In the genomic region with DNA sequence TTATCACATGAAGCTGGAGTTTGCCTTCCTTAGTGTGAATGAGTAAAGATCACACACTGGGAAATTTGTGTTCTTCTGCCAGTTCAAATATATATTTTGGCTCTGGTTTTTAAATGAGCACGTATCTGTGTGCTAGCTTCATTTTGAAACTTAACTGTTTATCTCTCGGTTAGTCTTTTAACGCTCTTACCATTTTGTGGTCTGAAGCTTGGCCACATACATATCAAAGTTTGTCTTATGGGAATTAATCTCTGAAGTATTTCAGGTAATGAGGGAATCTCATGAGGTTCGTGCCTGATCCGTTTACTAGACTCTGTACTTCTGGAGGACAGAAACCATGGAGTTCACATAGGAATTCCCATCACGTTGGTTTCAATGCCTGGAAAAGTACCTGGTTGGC, we compare ENCODE assay signal across 22 cellular contexts. TPM values are rescaled to one million over a fixed set of nuclear protein-coding genes. Genes with fewer than 3 reads are reported as not detected.
DNase-seq lines count a peak whose midpoint lies in the region; ATAC-seq, FAIRE-seq and TF ChIP-seq lines count a peak whose summit lies in the region.
"Had no signal": no experiment of that assay in that cellular context is flagged by ENCODE, and none has a peak within 500 bp of the region (broad histone marks: within the 10 kb centered on the region; RNA-seq: fewer than 3 reads in every experiment).

No MANE protein-coding gene starts in this region.

- peaks cover 28% of the 10 kb centered on the region for H3K4me1 ChIP-seq in GM12878 (ENCODE audit: control insufficient read depth, insufficient read depth, low read length)
- no peaks in the 10 kb centered on the region for H3K4me1 ChIP-seq in colonic mucosa
- H3K4me1 ChIP-seq: parathyroid adenoma had no signal

- no peaks in the 10 kb centered on the region for H4K20me1 ChIP-seq in GM12878 (ENCODE audit: control insufficient read depth, insufficient read depth)

- no peaks in the 10 kb centered on the region for H3K27me3 ChIP-seq in GM12878 (replicated peaks in 1 of 2; ENCODE audit: control insufficient read depth in 2 of 2, insufficient read depth in 2 of 2, low read length in 1 of 2)
- H3K27me3 ChIP-seq in colonic mucosa = no peaks in the 10 kb centered on the region
- H3K27me3 ChIP-seq: heart right ventricle, vagina had no signal

- in situ Hi-C loops in GM12878 (cut with MboI) = no loop called here

- peaks cover 8 to 12% of the 10 kb centered on the region in 2 donors for H3K36me3 Mint-ChIP-seq in CD14-positive monocyte
- H3K36me3 Mint-ChIP-seq: immature natural killer cell had no signal

- WGBS in GM12878 (ENCODE audit: insufficient coverage, insufficient replicate concordance, low lambda C conversion rate, missing lambda C conversion rate) = 0% methylated on average over 6 of the region's 6 CpGs

- no peak for TF ChIP-seq CTCF in GM12865 (IDR thresholded peaks at IDR 0.05; ENCODE audit: insufficient read depth, low read depth, low read length, missing control alignments)
- TF ChIP-seq CTCF in GM12878 (IDR thresholded peaks at IDR 0.05 in 2 of 3, conservative IDR thresholded peaks at IDR 0.05 in 1 of 3; ENCODE audit: control insufficient read depth in 2 of 3, extremely low read depth in 1 of 3, insufficient read depth in 1 of 3, low read depth in 3 of 3, low read length in 3 of 3) = no peak
- no peak for TF ChIP-seq CTCF in colonic mucosa (IDR thresholded peaks at IDR 0.05)
- TF ChIP-seq CTCF in CD14-positive monocyte (IDR thresholded peaks at IDR 0.05) = no peak

- TF ChIP-seq RAD21 in GM12878 (IDR thresholded peaks at IDR 0.05; ENCODE audit: insufficient read depth, low read depth, low read length) = no peak

- RAD21 ChIA-PET in GM12878 (lab: Charles Lee; ENCODE audit: unreplicated experiment) = interaction anchor here (1.0 to 5.5 kb wide), 7 partner anchors 9 to 36 kb away, joined by 3 to 99 read pairs (median 17); a partner anchor contains a TSS

- H3K27me3 Mint-ChIP-seq in CD14-positive monocyte (ENCODE audit: low read depth in 3 of 3) = no peaks in the 10 kb centered on the region
- H3K27me3 Mint-ChIP-seq: CD8-positive, alpha-beta memory T cell had no signal

- POLR2A ChIA-PET in GM12878 (lab: Charles Lee) = interaction anchor here (1.5 to 5.3 kb wide), 5 partner anchors 10 to 34 kb away, joined by 6 to 43 read pairs (median 9); a partner anchor contains a TSS

- H3K4me3 Mint-ChIP-seq in CD14-positive monocyte = no peak overlapping the region
- H3K4me3 Mint-ChIP-seq: CD8-positive, alpha-beta memory T cell; immature natural killer cell had no signal

- peak overlapping the region; percentile 80 for H3K27ac ChIP-seq in GM12878 (ENCODE audit: control insufficient read depth, insufficient read depth)
- H3K27ac ChIP-seq in colonic mucosa = no peak overlapping the region
- H3K27ac ChIP-seq: parathyroid adenoma, vagina had no signal

- SMC1A ChIA-PET in GM12878 (lab: Charles Lee; ENCODE audit: uncharacterized antibody, unreplicated experiment) = interaction anchor here (0.6 to 11.1 kb wide), 8 partner anchors 10 to 1276 kb away, joined by 3 to 239 read pairs (median 20); a partner anchor contains a TSS

- H3K27ac Mint-ChIP-seq in CD14-positive monocyte = no peak overlapping the region
- H3K27ac Mint-ChIP-seq: CD8-positive, alpha-beta memory T cell had no signal

- ATAC-seq in HG02885 (IDR thresholded peaks at IDR 0.05; ENCODE audit: poor library complexity, unreplicated experiment) (peak; percentile 53), GM12878 (peak; percentile 60), HG03342 (IDR thresholded peaks at IDR 0.05; ENCODE audit: unreplicated experiment) (no peak)

- no peak for DNase-seq in GM12865 (ENCODE audit: low read depth)
- DNase-seq in GM19239 (ENCODE audit: insufficient read length, low spot score) = no peak
- no peak for DNase-seq in GM12878 (ENCODE audit: low read depth, low spot score)
- DNase-seq in colonic mucosa = no peak
- DNase-seq in NCI-H146 treated with DMSO at 0.1 percent for 48 hours (lab: John Stamatoyannopoulos, UW; ENCODE audit: unreplicated experiment) = no peak
- DNase-seq in CD14-positive monocyte (ENCODE audit: low spot score) = no peak
- DNase-seq: activated CD4-positive, alpha-beta T cell treated with anti-CD3 and anti-CD28 coated beads, Interleukin-2, amount 50 U/mL, for 48 hours; activated naive CD4-positive, alpha-beta T cell; activated T-cell treated with anti-CD3 and anti-CD28 coated beads for 4 hours; aorta; CD8-positive, alpha-beta memory T cell; DMS79; heart right ventricle; immature natural killer cell; NCI-H1930; SIG-M5; substantia nigra had no signal

- CTCF ChIA-PET in GM12878 (lab: Yijun Ruan, JAX) = interaction anchor here (1.0 to 10.3 kb wide), 5 partner anchors 10 to 65 kb away, joined by 3 to 124 read pairs (median 8); a partner anchor contains a TSS

- H2AFZ ChIP-seq in GM12878 (ENCODE audit: control insufficient read depth, low read depth, low read length) = peak overlapping the region; percentile 51
- H2AFZ ChIP-seq: parathyroid adenoma had no signal

- no TSS peak for BruUV-seq in GM12878 (replicated peaks; lab: Mats Ljungman, UMichigan)

- peaks cover 0 to 5% (median 0%) of the 10 kb centered on the region in 7 donors for H3K9me3 Mint-ChIP-seq in CD14-positive monocyte
- H3K9me3 Mint-ChIP-seq: CD8-positive, alpha-beta memory T cell; immature natural killer cell had no signal

- H3K4me2 ChIP-seq in GM12878 (ENCODE audit: control insufficient read depth, insufficient read depth) = peak overlapping the region; percentile 96

- H3K4me1 Mint-ChIP-seq in CD14-positive monocyte = peaks cover 5% of the 10 kb centered on the region

- H3K9ac ChIP-seq in GM12878 (ENCODE audit: control insufficient read depth, insufficient read depth, low read length) (peak overlapping the region; percentile 21; the same call in 1 of the 2 replicates), colonic mucosa (ENCODE audit: low read depth in 2 of 2, low read length in 2 of 2) (no peak overlapping the region)
- H3K9ac ChIP-seq: parathyroid adenoma had no signal

- H3K36me3 ChIP-seq in GM12878 (ENCODE audit: control insufficient read depth in 2 of 2, insufficient read depth in 2 of 2, low read length in 1 of 2) (no peaks in the 10 kb centered on the region), colonic mucosa (no peaks in the 10 kb centered on the region)
- H3K36me3 ChIP-seq: vagina had no signal

- H3K4me3 ChIP-seq in GM12865 (ENCODE audit: low read depth, low read length) (peak overlapping the region; percentile 15; the same call in 1 of the 2 replicates), GM12878 (peak overlapping the region; percentile 26), colonic mucosa (no peak overlapping the region)
- H3K4me3 ChIP-seq: heart right ventricle, lung, vagina had no signal

- H3K9me3 ChIP-seq in GM12878 (replicated peaks; ENCODE audit: control insufficient read depth, insufficient read depth, low read length) (no peaks in the 10 kb centered on the region; the same call in 1 of the 3 replicates), colonic mucosa (no peaks in the 10 kb centered on the region)
- H3K9me3 ChIP-seq: heart right ventricle, vagina had no signal

- FAIRE-seq in GM19239 (lab: Jason Lieb, UNC) (peak; percentile 92), GM12878 (lab: Jason Lieb, UNC) (peak; percentile 47)

- peak in 1 of 2 experiments; percentile 46; a peak in 1 of 4 replicates for TF ChIP-seq EP300 in GM12878 (IDR thresholded peaks at IDR 0.05; ENCODE audit: borderline replicate concordance in 1 of 2, control insufficient read depth in 1 of 2, low read depth in 2 of 2, low read length in 2 of 2)

- peaks cover 12% of the 10 kb centered on the region for H3K79me2 ChIP-seq in GM12878 (ENCODE audit: control insufficient read depth, insufficient read depth, low read length)
- H3K79me2 ChIP-seq: parathyroid adenoma had no signal

- no peak for TF ChIP-seq POLR2A in GM12878 (IDR thresholded peaks at IDR 0.05; ENCODE audit: low read depth, low read length)

- intact Hi-C loops in GM12878 (cut with micrococcal nuclease; ENCODE audit: unreplicated experiment) = loop anchor here (10.0 kb wide), 2 partner anchors 416 to 536 kb away; a partner anchor contains a TSS
- intact Hi-C loops in colonic mucosa (cut with DNase I) = no loop called here
- intact Hi-C loops in CD14-positive monocyte (cut with micrococcal nuclease) = no loop called here

RNA-seq across cellular contexts. Expression of a gene that starts 13.8 kb away (rescaled TPM):
- total RNA-seq in GM12878 (2013; cell fraction: nucleolus; rRNA removed) = 101 and 123 TPM in 2 replicates
- total RNA-seq in GM12878 (2014; rRNA removed) = 16.5 and 20.3 TPM in 2 replicates
- total RNA-seq in GM12878 (2014; rRNA removed; fragmentation: Illumina TruSeq; extraction: Trizol) = 20.7 and 20.8 TPM in 2 replicates
- total RNA-seq in GM12878 (2021) = 30.0 and 31.7 TPM in 2 replicates
- 5.5 TPM for polyA plus RNA-seq in GM12878 (2011; ENCODE audit: low read depth)
- polyA plus RNA-seq in GM12878 (2011; rRNA removed) = 50.3 and 60.3 TPM in 2 replicates
- 18.1 and 22.6 TPM in 2 replicates for polyA plus RNA-seq in GM12878 (2011; cell fraction: cytosol; rRNA removed)
- 42.1 and 55.4 TPM in 2 replicates for polyA plus RNA-seq in GM12878 (2011; cell fraction: nucleus; rRNA removed)
- polyA plus RNA-seq in GM12878 (2012) = 10.5 and 10.7 TPM in 2 replicates
- polyA plus RNA-seq in GM12878 (2014; fragmentation: Illumina TruSeq; extraction: Trizol) = 18.7 and 19.8 TPM in 2 replicates
- polyA plus RNA-seq in GM12878 (2014; fragmentation: Nextera tagmentation; extraction: Ambion mirVana) = 10 to 100 TPM; 10.2 to 18.0 TPM
- polyA plus RNA-seq in GM12878 (2014; rRNA removed) = 9.4 and 11.2 TPM in 2 replicates
- polyA plus RNA-seq in GM12878 (2016; fragmentation: Nextera tagmentation; extraction: Ambion mirVana) = 10 to 100 TPM; 19.4 to 25.6 TPM
- polyA minus RNA-seq in GM12878 (2011; rRNA and poly(A)+ RNA removed) = 97.4 and 201 TPM in 2 replicates
- 18.3 and 21.1 TPM in 2 replicates for polyA minus RNA-seq in GM12878 (2011; cell fraction: cytosol; rRNA and poly(A)+ RNA removed)
- polyA minus RNA-seq in GM12878 (2011; cell fraction: nucleus; rRNA and poly(A)+ RNA removed) = 67.3 and 81.0 TPM in 2 replicates
- total RNA-seq in colonic mucosa = 10 to 100 TPM in 1 of 2 donors, 1 to 10 TPM in 1; 8.6 to 11.3 TPM
- 10 to 100 TPM in 1 of 2 donors, 1 to 10 TPM in 1; 8.4 to 16.9 TPM for polyA plus RNA-seq in CD14-positive monocyte

RNA-seq across cellular contexts. Expression of a gene that starts 35.4 kb away (rescaled TPM):
- total RNA-seq in GM12878 (2013; cell fraction: nucleolus; rRNA removed) = 9.2 and 9.9 TPM in 2 replicates
- total RNA-seq in GM12878 (2014; rRNA removed) (36.3 and 47.2 TPM in 2 replicates), GM12878 (2014; rRNA removed; fragmentation: Illumina TruSeq; extraction: Trizol) (36.4 and 38.5 TPM in 2 replicates), GM12878 (2021) (36.5 and 36.8 TPM in 2 replicates), colonic mucosa (10 to 100 TPM; 18.6 to 21.8 TPM)
- 12.9 TPM for polyA plus RNA-seq in GM12878 (2011; ENCODE audit: low read depth)
- polyA plus RNA-seq in GM12878 (2011; rRNA removed) (58.3 and 104 TPM in 2 replicates), GM12878 (2014; fragmentation: Illumina TruSeq; extraction: Trizol) (28.6 and 31.8 TPM in 2 replicates), GM12878 (2014; fragmentation: Nextera tagmentation; extraction: Ambion mirVana) (100 to 1,000 TPM; 126 to 152 TPM), GM12878 (2014; rRNA removed) (23.2 and 27.6 TPM in 2 replicates), GM12878 (2016; fragmentation: Nextera tagmentation; extraction: Ambion mirVana) (100 to 1,000 TPM; 142 to 156 TPM), CD14-positive monocyte (10 to 100 TPM; 71.8 to 90.8 TPM)
- 14.0 and 14.9 TPM in 2 replicates for polyA plus RNA-seq in GM12878 (2011; cell fraction: cytosol; rRNA removed)
- 12.7 and 14.0 TPM in 2 replicates for polyA plus RNA-seq in GM12878 (2011; cell fraction: nucleus; rRNA removed)
- polyA plus RNA-seq in GM12878 (2012) = 22.9 and 23.4 TPM in 2 replicates
- 8.6 and 12.0 TPM in 2 replicates for polyA minus RNA-seq in GM12878 (2011; rRNA and poly(A)+ RNA removed)
- 6.0 and 8.0 TPM in 2 replicates for polyA minus RNA-seq in GM12878 (2011; cell fraction: cytosol; rRNA and poly(A)+ RNA removed)
- polyA minus RNA-seq in GM12878 (2011; cell fraction: nucleus; rRNA and poly(A)+ RNA removed) = 7.1 and 7.5 TPM in 2 replicates
